18 cellular contexts compared by ENCODE assay signal in the genomic region with DNA sequence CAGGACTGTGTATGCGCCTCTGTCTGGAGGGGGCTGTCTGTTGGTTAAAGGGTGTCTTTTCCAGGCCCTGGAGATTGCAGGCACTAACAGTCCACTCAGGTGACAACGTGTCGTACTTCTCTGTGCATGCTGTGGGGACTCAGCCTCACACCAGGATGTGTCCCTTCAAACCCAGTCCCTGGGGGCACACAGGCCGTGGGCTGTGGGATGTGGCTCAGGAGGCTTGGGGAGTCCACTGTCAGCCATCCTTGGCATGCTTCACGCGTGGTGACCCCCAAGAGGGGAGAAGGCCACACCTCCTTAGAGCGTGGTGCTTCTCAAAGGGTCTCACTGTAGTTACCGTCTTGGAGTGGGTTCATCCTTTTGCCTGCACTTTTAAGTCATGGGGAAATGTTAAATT.
DNase-seq lines count a peak whose midpoint lies in the region; ATAC-seq and TF ChIP-seq lines count a peak whose summit lies in the region.
"Had no signal": no experiment of that assay in that cellular context is flagged by ENCODE, and none has a peak within 500 bp of the region (broad histone marks: within the 10 kb centered on the region; RNA-seq: fewer than 3 reads in every experiment).

No MANE protein-coding gene starts in this region.

- H3K36me3 ChIP-seq in WERI-Rb-1 (no peaks in the 10 kb centered on the region), esophagus squamous epithelium (no peaks in the 10 kb centered on the region), tibial nerve (no peaks in the 10 kb centered on the region)
- no peaks in the 10 kb centered on the region for H3K36me3 ChIP-seq in CD4-positive, alpha-beta memory T cell (ENCODE audit: insufficient read depth, low read length)
- H3K36me3 ChIP-seq: BE2C had no signal

- DNase-seq in WERI-Rb-1, result no peak
- DNase-seq in esophagus squamous epithelium (lab: John Stamatoyannopoulos, UW), result no peak
- no peak for DNase-seq in tibial nerve (ENCODE audit: low spot score in 2 of 2)
- no peak for DNase-seq in NCI-H2171 treated with DMSO at 0.1 percent for 48 hours (lab: John Stamatoyannopoulos, UW)
- no peak for DNase-seq in CD4-positive, alpha-beta memory T cell
- DNase-seq in GDM1 (lab: John Stamatoyannopoulos, UW), result no peak
- DNase-seq: BE2C, DMS79, H7, Kasumi-1, NCI-H1694, NCI-H2081, NCI-H446, NCI-H526, OCI-M1 had no signal

- peaks cover 10% of the 10 kb centered on the region for H3K27me3 Mint-ChIP-seq in nephron (ENCODE audit: low read depth)
- peaks cover 1 to 4% of the 10 kb centered on the region in 2 donors for H3K27me3 Mint-ChIP-seq in CD4-positive, alpha-beta memory T cell

- intact Hi-C loops in esophagus squamous epithelium (cut with DNase I), result no loop called here
- intact Hi-C loops in CD4-positive, alpha-beta memory T cell (cut with micrococcal nuclease), result no loop called here

- H3K4me1 ChIP-seq in esophagus squamous epithelium, result peaks cover 0 to 39% (median 6%) of the 10 kb centered on the region in 3 donors
- peaks cover 0 to 86% (median 35%) of the 10 kb centered on the region in 4 donors for H3K4me1 ChIP-seq in tibial nerve
- no peaks in the 10 kb centered on the region for H3K4me1 ChIP-seq in CD4-positive, alpha-beta memory T cell (ENCODE audit: insufficient read depth, low read length)
- H3K4me1 ChIP-seq: A549 had no signal

- no peaks in the 10 kb centered on the region for H3K36me3 Mint-ChIP-seq in nephron (ENCODE audit: low read depth)
- no peaks in the 10 kb centered on the region for H3K36me3 Mint-ChIP-seq in CD4-positive, alpha-beta memory T cell

- CTCF ChIA-PET in CD4-positive, alpha-beta memory T cell (lab: Charles Lee; ENCODE audit: partially characterized antibody), result no interaction called here

- H3K4me3 Mint-ChIP-seq in nephron, result no peak overlapping the region
- no peak overlapping the region for H3K4me3 Mint-ChIP-seq in CD4-positive, alpha-beta memory T cell

- no peaks in the 10 kb centered on the region for H3K9me3 Mint-ChIP-seq in nephron
- no peaks in the 10 kb centered on the region for H3K9me3 Mint-ChIP-seq in CD4-positive, alpha-beta memory T cell

- POLR2A ChIA-PET in CD4-positive, alpha-beta memory T cell (lab: Charles Lee; ENCODE audit: partially characterized antibody), result interaction anchor here (0.6 kb wide), 1 partner anchor 35 kb away, joined by 3 read pairs; no protein-coding TSS in a partner anchor

- TF ChIP-seq POLR2A in esophagus squamous epithelium (IDR thresholded peaks at IDR 0.05) (no peak), tibial nerve (IDR thresholded peaks at IDR 0.05) (no peak)

- no peak for ATAC-seq in GM21529 (IDR thresholded peaks at IDR 0.05; ENCODE audit: unreplicated experiment)
- ATAC-seq: A549 had no signal

- H3K9me3 ChIP-seq in WERI-Rb-1 (ENCODE audit: severe bottlenecking), result no peaks in the 10 kb centered on the region
- H3K9me3 ChIP-seq in esophagus squamous epithelium, result no peaks in the 10 kb centered on the region
- H3K9me3 ChIP-seq in tibial nerve, result no peaks in the 10 kb centered on the region
- H3K9me3 ChIP-seq in CD4-positive, alpha-beta memory T cell (ENCODE audit: control insufficient read depth in 1 of 2, low read length in 2 of 2), result no peaks in the 10 kb centered on the region
- H3K9me3 ChIP-seq: A549, BE2C had no signal

- H3K27me3 ChIP-seq in WERI-Rb-1 (ENCODE audit: insufficient read depth, low read depth, severe bottlenecking) (no peaks in the 10 kb centered on the region), esophagus squamous epithelium (no peaks in the 10 kb centered on the region), tibial nerve (no peaks in the 10 kb centered on the region)
- H3K27me3 ChIP-seq in CD4-positive, alpha-beta memory T cell (ENCODE audit: insufficient read depth, low read length), result no peaks in the 10 kb centered on the region
- H3K27me3 ChIP-seq: BE2C had no signal

- H3K4me1 Mint-ChIP-seq in nephron, result peaks cover 67% of the 10 kb centered on the region
- no peaks in the 10 kb centered on the region for H3K4me1 Mint-ChIP-seq in CD4-positive, alpha-beta memory T cell

- TF ChIP-seq EP300 in tibial nerve (IDR thresholded peaks at IDR 0.05), result no peak

- TF ChIP-seq CTCF in WERI-Rb-1 (IDR thresholded peaks at IDR 0.05; ENCODE audit: low read depth, low read length) (no peak), esophagus squamous epithelium (IDR thresholded peaks at IDR 0.05) (no peak), nephron (IDR thresholded peaks at IDR 0.05; ENCODE audit: unreplicated experiment in 3 of 3) (no peak), tibial nerve (IDR thresholded peaks at IDR 0.05) (no peak)

- H3K27ac ChIP-seq in WERI-Rb-1, result peak overlapping the region; percentile 96
- peak overlapping the region in 3 of 4 donors; percentile 32 to 62 (median 49) for H3K27ac ChIP-seq in esophagus squamous epithelium
- peak overlapping the region; percentile 30 to 81 (median 65) for H3K27ac ChIP-seq in tibial nerve
- H3K27ac ChIP-seq in CD4-positive, alpha-beta memory T cell (ENCODE audit: low read depth, low read length), result no peak overlapping the region
- H3K27ac ChIP-seq: A549 had no signal

- H3K4me3 ChIP-seq in WERI-Rb-1 (ENCODE audit: low read depth, low read length) (no peak overlapping the region), esophagus squamous epithelium (no peak overlapping the region), tibial nerve (no peak overlapping the region)
- no peak overlapping the region for H3K4me3 ChIP-seq in CD4-positive, alpha-beta memory T cell (ENCODE audit: low read length in 2 of 2)
- H3K4me3 ChIP-seq: A549 had no signal

- peak overlapping the region in 2 of 3 experiments; percentile 72 to 79 for H3K27ac Mint-ChIP-seq in nephron
- H3K27ac Mint-ChIP-seq in CD4-positive, alpha-beta memory T cell, result no peak overlapping the region

- 72 to 91% methylated on average over 6 to 8 of the region's 8 CpGs for WGBS in esophagus squamous epithelium, 2 donors
- WGBS in tibial nerve, 2 donors, result 73 to 74% methylated on average over 7 to 8 of the region's 8 CpGs

Comparison
In these comparisons a context has a peak if more than half of its experiments do, and no peak if none do; other contexts are left out.
1. H3K27ac Mint-ChIP-seq: peak in nephron (2 of 3); none in CD4-positive, alpha-beta memory T cell (0 of 7).